In the genomic region with DNA sequence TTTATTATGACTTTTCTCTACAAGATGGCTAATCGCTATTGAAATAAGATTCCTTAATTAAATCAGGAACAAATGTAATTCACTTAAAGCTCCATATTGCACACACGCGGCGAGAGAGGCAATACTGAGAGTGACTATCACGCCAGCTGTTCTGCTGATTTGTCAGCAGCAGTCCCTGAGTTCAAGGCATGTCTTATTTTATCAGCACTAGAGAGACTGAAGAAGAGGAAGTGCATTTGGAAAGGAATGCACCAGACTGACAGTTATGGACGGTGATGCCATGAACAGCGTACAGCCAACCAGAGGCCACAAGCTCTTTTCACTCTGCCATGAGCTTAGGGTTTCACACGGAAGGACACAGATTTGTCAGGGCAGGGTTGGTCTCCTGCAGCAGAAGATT, we compare ENCODE assay signal across 25 cellular contexts.
A peak's percentile ranks its signal among the peaks of the same experiment; 100 is the strongest.
DNase-seq lines count a peak whose midpoint lies in the region; ATAC-seq, FAIRE-seq and TF ChIP-seq lines count a peak whose summit lies in the region.
"Had no signal": no experiment of that assay in that cellular context is flagged by ENCODE, and none has a peak within 500 bp of the region (broad histone marks: within the 10 kb centered on the region; RNA-seq: fewer than 3 reads in every experiment).

No MANE protein-coding gene starts in this region.

- peak; percentile 40 for FAIRE-seq in bronchial epithelial cell (lab: Jason Lieb, UNC)
- FAIRE-seq: RCC 7860 had no signal

- H3K4me1 ChIP-seq in left lung (no peaks in the 10 kb centered on the region), esophagus muscularis mucosa (no peaks in the 10 kb centered on the region)
- H3K4me1 ChIP-seq: SJSA1 had no signal

- H3K36me3 ChIP-seq in bronchial epithelial cell (ENCODE audit: control insufficient read depth, insufficient read depth, low read length) (no peaks in the 10 kb centered on the region), left lung (no peaks in the 10 kb centered on the region), esophagus muscularis mucosa (no peaks in the 10 kb centered on the region)
- H3K36me3 ChIP-seq: SJSA1 had no signal

- intact Hi-C loops in left lung (cut with DNase I) (no loop called here), esophagus muscularis mucosa (cut with DNase I) (no loop called here)

- peak; percentile 1 for DNase-seq in NOMO-1 treated with DMSO at 0.1 percent for 48 hours (lab: John Stamatoyannopoulos, UW; ENCODE audit: unreplicated experiment)
- DNase-seq in NOMO-1 treated with dmso at 0.1 percent for 144 hours (lab: John Stamatoyannopoulos, UW; ENCODE audit: unreplicated experiment): no peak
- DNase-seq in SK-N-DZ (ENCODE audit: low spot score): peak; percentile 80
- DNase-seq in bronchial epithelial cell (ENCODE audit: low read depth): no peak
- no peak for DNase-seq in left lung
- DNase-seq in cerebellar nuclear complex (lab: John Stamatoyannopoulos, UW): no peak
- no peak for DNase-seq in DMS 273 treated with DMSO at 0.1 percent for 48 hours (lab: John Stamatoyannopoulos, UW)
- no peak for DNase-seq in esophagus muscularis mucosa (ENCODE audit: extremely low spot score)
- DNase-seq: 8988T; Calu3; CD8-positive, alpha-beta memory T cell; GDM1; GOT3; HCEC 1CT; NCI-H1048; NCI-H1436; NCI-H187 treated with DMSO at 0.1 percent for 48 hours; NCI-H2107; NCI-H446 treated with DMSO at 0.1 percent for 48 hours; NCI-H526 treated with DMSO at 0.1 percent for 48 hours had no signal

- 47% methylated on average over 8 of the region's 8 CpGs for WGBS in esophagus muscularis mucosa

- no peak overlapping the region for H3K4me3 ChIP-seq in bronchial epithelial cell (ENCODE audit: low read depth, low read length)
- no peak overlapping the region for H3K4me3 ChIP-seq in left lung
- H3K4me3 ChIP-seq in esophagus muscularis mucosa: no peak overlapping the region
- H3K4me3 ChIP-seq: SJSA1 had no signal

- no peak for TF ChIP-seq POLR2A in esophagus muscularis mucosa (IDR thresholded peaks at IDR 0.05; ENCODE audit: low read depth)

- no peak for TF ChIP-seq EP300 in esophagus muscularis mucosa (IDR thresholded peaks at IDR 0.05)

- no peak for ATAC-seq in left lung
- ATAC-seq: Right ventricle myocardium inferior had no signal

- H3K27me3 ChIP-seq in bronchial epithelial cell (ENCODE audit: control insufficient read depth, insufficient read depth, low read length) (no peaks in the 10 kb centered on the region), left lung (no peaks in the 10 kb centered on the region), esophagus muscularis mucosa (peaks cover 0 to 3% (median 0%) of the 10 kb centered on the region in 4 donors)

- H3K9me3 ChIP-seq in left lung: no peaks in the 10 kb centered on the region
- no peaks in the 10 kb centered on the region for H3K9me3 ChIP-seq in esophagus muscularis mucosa
- H3K9me3 ChIP-seq: SJSA1 had no signal

- H3K27ac ChIP-seq in left lung (no peak overlapping the region), esophagus muscularis mucosa (replicated peaks in 1 of 4) (no peak overlapping the region)
- H3K27ac ChIP-seq: C4-2B, KMS-11, SJSA1 had no signal

- TF ChIP-seq CTCF in bronchial epithelial cell (IDR thresholded peaks at IDR 0.05; ENCODE audit: insufficient read depth, low read length, severe bottlenecking) (no peak), left lung (IDR thresholded peaks at IDR 0.05) (no peak), esophagus muscularis mucosa (IDR thresholded peaks at IDR 0.05) (no peak)

Comparison
In these comparisons a context has a peak if more than half of its experiments do, and no peak if none do; other contexts are left out.
1. DNase-seq: peak in NOMO-1 treated with DMSO at 0.1 percent for 48 hours (single experiment) and SK-N-DZ (single experiment); none in NOMO-1 treated with dmso at 0.1 percent for 144 hours (single experiment), bronchial epithelial cell (single experiment), left lung (0 of 2), cerebellar nuclear complex (0 of 2), DMS 273 treated with DMSO at 0.1 percent for 48 hours (single experiment) and esophagus muscularis mucosa (single experiment).